ENCODE assay signal across 1 cellular context in genomic region chr7:24035653-24036414, GRCh38.
TF ChIP-seq lines count a peak whose summit lies in the region.

No MANE protein-coding gene starts in this region.

TF ChIP-seq in GM12878, 131 proteins besides CTCF, POLR2A, EP300 and RAD21 (continued from another document):
- TF ChIP-seq PBX3 (IDR thresholded peaks at IDR 0.05; ENCODE audit: insufficient replicate concordance, low read depth, low read length): no peak
- no peak for TF ChIP-seq ZBTB40 (IDR thresholded peaks at IDR 0.05; ENCODE audit: borderline replicate concordance)
- TF ChIP-seq NBN (IDR thresholded peaks at IDR 0.05): no peak
- TF ChIP-seq TARDBP (IDR thresholded peaks at IDR 0.05; ENCODE audit: borderline replicate concordance): no peak
- no peak for TF ChIP-seq BRCA1 (IDR thresholded peaks at IDR 0.05; ENCODE audit: low read depth, low read length)
- no peak for TF ChIP-seq E4F1 (IDR thresholded peaks at IDR 0.05; ENCODE audit: borderline replicate concordance, partially characterized antibody)
- TF ChIP-seq RCOR1 (conservative IDR thresholded peaks at IDR 0.05; ENCODE audit: low read depth, low read length): no peak
